15 cellular contexts compared by ENCODE assay signal in the genomic region with DNA sequence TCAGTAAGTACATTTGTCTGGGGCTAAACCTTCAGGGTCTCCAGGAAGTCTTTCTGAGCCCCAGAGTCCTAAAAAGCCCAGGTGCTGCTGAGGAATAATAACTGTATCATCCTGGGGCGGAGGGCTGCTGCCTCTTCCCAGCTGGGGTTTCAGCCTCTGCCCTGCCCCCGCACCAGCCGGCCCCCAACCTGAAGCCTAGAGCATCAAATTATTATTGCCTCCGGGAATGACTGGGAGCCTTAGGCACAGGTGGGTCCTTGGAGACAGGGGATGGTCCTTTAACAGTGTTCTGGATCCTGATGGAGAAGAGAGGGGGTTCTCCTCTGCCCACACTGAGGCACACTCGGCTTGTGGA.
DNase-seq lines count a peak whose midpoint lies in the region; ATAC-seq, FAIRE-seq and TF ChIP-seq lines count a peak whose summit lies in the region.
"Had no signal": no experiment of that assay in that cellular context is flagged by ENCODE, and none has a peak within 500 bp of the region (broad histone marks: within the 10 kb centered on the region; RNA-seq: fewer than 3 reads in every experiment).

No MANE protein-coding gene starts in this region.

- TF ChIP-seq CTCF in CD14-positive monocyte (IDR thresholded peaks at IDR 0.05) (no peak), natural killer cell (IDR thresholded peaks at IDR 0.05) (no peak)

- peaks cover 3 to 28% of the 10 kb centered on the region in 2 donors for H3K36me3 Mint-ChIP-seq in CD14-positive monocyte
- peaks cover 6% of the 10 kb centered on the region for H3K36me3 Mint-ChIP-seq in activated naive CD8-positive, alpha-beta T cell treated with anti-CD3 and anti-CD28 coated beads, Interleukin-2, amount 50 U/mL, for 24 hours (ENCODE audit: low read depth)
- no peaks in the 10 kb centered on the region for H3K36me3 Mint-ChIP-seq in natural killer cell

- H3K9ac ChIP-seq in HUES6 (ENCODE audit: low read length): peak overlapping the region; percentile 3

- DNase-seq in CD14-positive monocyte (ENCODE audit: low spot score) (no peak), natural killer cell (no peak), UCSD-AML1 (lab: John Stamatoyannopoulos, UW; ENCODE audit: unreplicated experiment) (no peak), G401 (ENCODE audit: low spot score) (no peak), H54 (ENCODE audit: insufficient read length, low spot score) (no peak)
- DNase-seq in activated naive CD8-positive, alpha-beta T cell treated with anti-CD3 and anti-CD28 coated beads, Interleukin-2, amount 50 U/mL, for 24 hours: no peak
- DNase-seq: activated CD4-positive, alpha-beta T cell treated with anti-CD3 and anti-CD28 coated beads, Interleukin-2, amount 50 U/mL, for 4 hours; effector memory CD4-positive, alpha-beta T cell; H7; NCI-H1930; NCI-H69 had no signal

- no peaks in the 10 kb centered on the region for H3K9me3 ChIP-seq in HUES6 (ENCODE audit: control insufficient read depth, insufficient read depth, low read depth, low read length)

- no peak for ATAC-seq in activated naive CD8-positive, alpha-beta T cell treated with anti-CD3 and anti-CD28 coated beads, Interleukin-2, amount 50 U/mL, for 24 hours
- no peak for ATAC-seq in natural killer cell
- no peak for ATAC-seq in HG03039 (IDR thresholded peaks at IDR 0.05; ENCODE audit: unreplicated experiment)

- H3K4me1 Mint-ChIP-seq in CD14-positive monocyte (peaks cover 79% of the 10 kb centered on the region), natural killer cell (peaks cover 85 to 89% of the 10 kb centered on the region in 2 donors)
- H3K4me1 Mint-ChIP-seq in activated naive CD8-positive, alpha-beta T cell treated with anti-CD3 and anti-CD28 coated beads, Interleukin-2, amount 50 U/mL, for 24 hours: peaks cover 94% of the 10 kb centered on the region

- H3K4me1 ChIP-seq in HUES6 (ENCODE audit: control insufficient read depth, insufficient read depth, low read length): peaks cover 68% of the 10 kb centered on the region

- FAIRE-seq in H54 (lab: Jason Lieb, UNC): no peak
- FAIRE-seq: frontal cortex, islet of Langerhans had no signal

- intact Hi-C loops in CD14-positive monocyte (cut with micrococcal nuclease) (loop anchor here in 1 of 2 donors (5.0 kb wide), 1 partner anchor 67 kb away; no protein-coding TSS in a partner anchor), natural killer cell (cut with micrococcal nuclease) (loop anchor here (1.0 kb wide), 1 partner anchor 20 kb away; no protein-coding TSS in a partner anchor)

- H3K27me3 ChIP-seq in HUES6 (ENCODE audit: control insufficient read depth, insufficient read depth, low read length): no peaks in the 10 kb centered on the region

- TF ChIP-seq POLR2A in H54 (IDR thresholded peaks at IDR 0.05; ENCODE audit: low read depth, low read length): no peak

- H3K9me3 Mint-ChIP-seq in CD14-positive monocyte: peaks cover 0 to 3% (median 0%) of the 10 kb centered on the region in 7 donors
- no peaks in the 10 kb centered on the region for H3K9me3 Mint-ChIP-seq in activated naive CD8-positive, alpha-beta T cell treated with anti-CD3 and anti-CD28 coated beads, Interleukin-2, amount 50 U/mL, for 24 hours
- no peaks in the 10 kb centered on the region for H3K9me3 Mint-ChIP-seq in natural killer cell

- H3K36me3 ChIP-seq in HUES6 (ENCODE audit: control insufficient read depth, insufficient read depth, low read length): no peaks in the 10 kb centered on the region

- H3K27ac Mint-ChIP-seq in CD14-positive monocyte (peak overlapping the region in 5 of 7 donors; percentile 17 to 93 (median 74)), natural killer cell (peak overlapping the region; percentile 83 to 93)
- peak overlapping the region; percentile 89 for H3K27ac Mint-ChIP-seq in activated naive CD8-positive, alpha-beta T cell treated with anti-CD3 and anti-CD28 coated beads, Interleukin-2, amount 50 U/mL, for 24 hours

- peak overlapping the region; percentile 32 for H3K27ac ChIP-seq in HUES6 (ENCODE audit: low read depth, low read length)

- in situ Hi-C loops in G401 (cut with HindIII; ENCODE audit: low sequenced_read_pairs): no loop called here

- H3K27me3 Mint-ChIP-seq in CD14-positive monocyte (ENCODE audit: low read depth in 3 of 3): no peaks in the 10 kb centered on the region
- no peaks in the 10 kb centered on the region for H3K27me3 Mint-ChIP-seq in activated naive CD8-positive, alpha-beta T cell treated with anti-CD3 and anti-CD28 coated beads, Interleukin-2, amount 50 U/mL, for 24 hours
- H3K27me3 Mint-ChIP-seq in natural killer cell (ENCODE audit: low read depth in 2 of 2): no peaks in the 10 kb centered on the region

- H3K4me3 ChIP-seq in HUES6 (ENCODE audit: low read depth, low read length): no peak overlapping the region

- H3K4me3 Mint-ChIP-seq in CD14-positive monocyte (no peak overlapping the region), natural killer cell (peak overlapping the region; percentile 58)
- no peak overlapping the region for H3K4me3 Mint-ChIP-seq in activated naive CD8-positive, alpha-beta T cell treated with anti-CD3 and anti-CD28 coated beads, Interleukin-2, amount 50 U/mL, for 24 hours
